Comparison of ENCODE assay signal across 8 cellular contexts in genomic region chr5:131536211-131536826, GRCh38.
DNase-seq lines count a peak whose midpoint lies in the region; ATAC-seq lines count a peak whose summit lies in the region.

No MANE protein-coding gene starts in this region.

- peaks cover 24% of the 10 kb centered on the region for H3K36me3 Mint-ChIP-seq in stimulated activated naive CD8-positive, alpha-beta T cell treated with anti-CD3 and anti-CD28 coated beads, Interleukin-15, Interleukin-2, amounts not matched to agents 100 ng/mL and 50 ng/mL, for 24 hours (ENCODE audit: low read depth)

- peak overlapping the region; percentile 82 for H3K27ac Mint-ChIP-seq in stimulated activated naive CD8-positive, alpha-beta T cell treated with anti-CD3 and anti-CD28 coated beads, Interleukin-15, Interleukin-2, amounts not matched to agents 100 ng/mL and 50 ng/mL, for 24 hours

- H3K27me3 Mint-ChIP-seq in stimulated activated naive CD8-positive, alpha-beta T cell treated with anti-CD3 and anti-CD28 coated beads, Interleukin-15, Interleukin-2, amounts not matched to agents 100 ng/mL and 50 ng/mL, for 24 hours = no peaks in the 10 kb centered on the region

- no peak for DNase-seq in Right ventricle myocardium superior
- no peak for DNase-seq in cardiac septum (ENCODE audit: low spot score)
- peak; percentile 50 for DNase-seq in NCI-H446 treated with DMSO at 0.1 percent for 48 hours (lab: John Stamatoyannopoulos, UW)
- DNase-seq in cerebellum (ENCODE audit: low spot score) = peak; percentile 41
- no peak for DNase-seq in NCI-H1930 (lab: John Stamatoyannopoulos, UW)
- no peak for DNase-seq in RKO (ENCODE audit: low spot score)

- ATAC-seq in Right ventricle myocardium superior (ENCODE audit: poor library complexity) (peak; percentile 65), HG02885 (IDR thresholded peaks at IDR 0.05; ENCODE audit: poor library complexity, unreplicated experiment) (peak; percentile 94)

- peaks cover 94% of the 10 kb centered on the region for H3K4me1 Mint-ChIP-seq in stimulated activated naive CD8-positive, alpha-beta T cell treated with anti-CD3 and anti-CD28 coated beads, Interleukin-15, Interleukin-2, amounts not matched to agents 100 ng/mL and 50 ng/mL, for 24 hours (ENCODE audit: low read depth)

- peak overlapping the region; percentile 67 for H3K4me3 Mint-ChIP-seq in stimulated activated naive CD8-positive, alpha-beta T cell treated with anti-CD3 and anti-CD28 coated beads, Interleukin-15, Interleukin-2, amounts not matched to agents 100 ng/mL and 50 ng/mL, for 24 hours

- no peaks in the 10 kb centered on the region for H3K9me3 Mint-ChIP-seq in stimulated activated naive CD8-positive, alpha-beta T cell treated with anti-CD3 and anti-CD28 coated beads, Interleukin-15, Interleukin-2, amounts not matched to agents 100 ng/mL and 50 ng/mL, for 24 hours

- intact Hi-C loops in Right ventricle myocardium superior (cut with DNase I) = no loop called here
- intact Hi-C loops in cardiac septum (cut with DNase I) = no loop called here

Comparison
In these comparisons a context has a peak if more than half of its experiments do, and no peak if none do; other contexts are left out.
1. DNase-seq: peak in NCI-H446 treated with DMSO at 0.1 percent for 48 hours (single experiment) and cerebellum (single experiment); none in Right ventricle myocardium superior (single experiment), cardiac septum (single experiment), NCI-H1930 (0 of 2) and RKO (single experiment).